ENCODE assay signal across 23 cellular contexts in the genomic region with DNA sequence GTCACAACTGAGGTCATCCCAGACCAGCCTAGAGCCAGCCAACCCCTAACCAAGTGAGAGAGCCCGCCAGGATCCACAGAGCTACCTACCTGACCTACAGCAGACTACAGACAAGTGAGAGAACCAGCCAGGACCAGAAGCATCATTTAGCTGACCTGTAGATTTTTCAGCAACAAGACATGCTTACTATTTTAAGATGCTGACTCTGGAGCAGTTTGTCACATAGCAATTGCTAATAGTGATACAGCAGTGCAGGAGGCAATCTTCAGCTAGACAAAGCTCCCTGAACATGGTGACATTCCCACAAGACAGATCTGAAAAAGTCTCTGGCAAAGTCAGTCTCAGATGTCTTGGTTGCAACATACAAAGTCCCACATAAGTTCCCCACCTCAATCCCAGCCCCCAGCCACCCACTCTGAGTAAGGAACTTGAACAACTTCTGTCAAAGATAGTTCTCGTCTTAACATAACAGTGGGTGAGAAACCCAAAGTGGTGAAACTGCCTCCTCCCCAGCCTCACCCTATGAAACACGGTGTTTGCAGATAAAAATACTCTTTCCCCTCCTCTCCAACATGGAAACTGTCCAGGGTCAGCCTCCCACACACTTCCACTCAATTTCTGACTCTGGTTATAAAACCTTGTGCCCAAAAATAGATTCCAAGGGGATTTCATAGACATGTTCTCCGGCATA.
"Had no signal": no experiment of that assay in that cellular context is flagged by ENCODE, and none has a peak within 500 bp of the region (broad histone marks: within the 10 kb centered on the region; RNA-seq: fewer than 3 reads in every experiment).

No MANE protein-coding gene starts in this region.

- H3K27me3 ChIP-seq: body of pancreas, vagina had no signal

- H3K36me3 ChIP-seq: cardiac muscle cell, lower lobe of right lung, prostate gland, stomach, transverse colon, vagina had no signal

- H3K4me3 ChIP-seq: body of pancreas, cardiac muscle cell, lower lobe of right lung, prostate gland, stomach, transverse colon, vagina had no signal

- H3K4me1 ChIP-seq: body of pancreas, lower lobe of right lung, prostate gland, stomach, transverse colon, vagina had no signal

- ATAC-seq: activated CD4-positive, CD25-positive, alpha-beta regulatory T cell treated with anti-CD3 and anti-CD28 coated beads, Interleukin-2, amount 50 U/mL, for 24 hours; activated naive CD8-positive, alpha-beta T cell treated with anti-CD3 and anti-CD28 coated beads, Interleukin-2, amount 50 U/mL, for 24 hours; activated T-cell treated with anti-CD3 and anti-CD28 coated beads, Interleukin-2, amount 50 U/mL, for 72 hours; body of pancreas; lower lobe of right lung; right cardiac atrium; stimulated activated memory B cell treated with anti-CD40 and anti-IgM and Interleukin-4, amounts not matched to agents 10 μg/mL and 1 μg/mL and 100 μg/mL, for 72 hours had no signal

- H3K9me3 ChIP-seq: body of pancreas, lower lobe of right lung, prostate gland, transverse colon, vagina had no signal

- H3K27ac ChIP-seq: body of pancreas, cardiac muscle cell, lower lobe of right lung, prostate gland, stomach, transverse colon, vagina, VCaP had no signal

- DNase-seq: activated CD4-positive, alpha-beta memory T cell treated with anti-CD3 and anti-CD28 coated beads, Interleukin-2, amount 10 ng/mL, durations not matched to agents 7 days and 5 days; activated CD4-positive, alpha-beta T cell treated with anti-CD3 and anti-CD28 coated beads, Interleukin-2, amount 10 ng/mL, durations not matched to agents 24 days and 14 days; activated effector memory CD4-positive, alpha-beta T cell treated with Interleukin-2 at 50 U/mL for 16 hours; activated naive CD4-positive, alpha-beta T cell treated with anti-CD3 and anti-CD28 coated beads, Interleukin-2, amount 50 U/mL, for 16 hours; activated naive CD8-positive, alpha-beta T cell treated with anti-CD3 and anti-CD28 coated beads, Interleukin-2, amount 50 U/mL, for 24 hours; activated T-cell treated with anti-CD3 and anti-CD28 coated beads, Interleukin-2, amount 50 U/mL, for 72 hours; body of pancreas; effector CD4-positive, alpha-beta T cell; kidney; lower lobe of right lung; mesendoderm; naive B cell; right cardiac atrium; stimulated activated CD4-positive, alpha-beta T cell treated with anti-CD3 and anti-CD28 coated beads, Interleukin-12 subunit alpha, Interleukin-12 subunit beta, amount 100 ng/mL, for 4 hours; stimulated activated CD4-positive, alpha-beta T cell treated with anti-CD3 and anti-CD28 coated beads, Interleukin-1b, Interleukin-23, amount 100 ng/mL, for 48 hours; stomach; transverse colon had no signal
